ENCODE assay signal across 19 cellular contexts in the genomic region with DNA sequence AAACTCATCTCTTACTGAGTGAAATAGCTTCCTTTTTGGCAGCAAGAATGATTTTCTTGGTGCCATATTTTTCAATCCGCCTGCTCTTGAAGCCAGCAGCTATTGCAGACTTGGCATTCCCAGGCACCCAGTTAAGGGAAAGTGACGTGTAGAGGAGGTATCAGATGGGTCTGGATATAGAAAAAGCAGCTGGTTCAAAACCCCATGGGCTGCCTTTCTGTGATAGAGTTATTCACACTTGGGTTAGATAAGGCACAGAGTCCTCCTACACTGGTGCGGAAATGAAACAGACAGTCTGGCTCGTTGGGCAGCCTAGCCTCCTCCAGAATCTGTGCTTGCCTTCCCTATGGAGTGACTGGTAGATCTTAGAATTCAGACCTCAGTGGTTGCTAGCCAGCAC.
DNase-seq lines count a peak whose midpoint lies in the region; ATAC-seq and TF ChIP-seq lines count a peak whose summit lies in the region.
"Had no signal": no experiment of that assay in that cellular context is flagged by ENCODE, and none has a peak within 500 bp of the region (broad histone marks: within the 10 kb centered on the region; RNA-seq: fewer than 3 reads in every experiment).

No MANE protein-coding gene starts in this region.

- CTCF ChIA-PET in mammary epithelial cell (lab: Charles Lee; ENCODE audit: low non-redundant PET), result no interaction called here

- no peak overlapping the region for H4K8ac ChIP-seq in neuronal stem cell (ENCODE audit: low read depth, low read length)

- H2BK15ac ChIP-seq in neuronal stem cell (ENCODE audit: low read length), result no peak overlapping the region

- in situ Hi-C loops in mammary epithelial cell (cut with MboI; ENCODE audit: low sequenced_read_pairs in 2 of 2), result no loop called here

- no peak overlapping the region for H2AK5ac ChIP-seq in neuronal stem cell (ENCODE audit: low read depth, low read length)

- H3K79me2 ChIP-seq in mammary epithelial cell (ENCODE audit: insufficient read depth, low read length), result peaks cover 15% of the 10 kb centered on the region
- peaks cover 6% of the 10 kb centered on the region; the same call in 1 of the 2 replicates for H3K79me2 ChIP-seq in Karpas-422 (ENCODE audit: low read length)

- no peaks in the 10 kb centered on the region for H3K4me1 ChIP-seq in neuronal stem cell (ENCODE audit: control insufficient read depth in 2 of 2, insufficient read depth in 1 of 2, low read depth in 1 of 2, low read length in 2 of 2)
- no peaks in the 10 kb centered on the region for H3K4me1 ChIP-seq in mammary epithelial cell (ENCODE audit: insufficient read depth, low read length)
- H3K4me1 ChIP-seq in Karpas-422 (ENCODE audit: low read length), result peaks cover 10% of the 10 kb centered on the region
- H3K4me1 ChIP-seq: A549, BE2C, Peyer's patch, SJSA1 had no signal

- H4K20me1 ChIP-seq in mammary epithelial cell (ENCODE audit: insufficient read depth, low read length), result no peaks in the 10 kb centered on the region
- H4K20me1 ChIP-seq in Karpas-422 (ENCODE audit: insufficient read depth, low read depth, low read length), result no peaks in the 10 kb centered on the region

- H3K9ac ChIP-seq in neuronal stem cell (ENCODE audit: low read depth, low read length, poor library complexity) (peak overlapping the region; percentile 9), mammary epithelial cell (ENCODE audit: insufficient read depth, low read length) (no peak overlapping the region), Karpas-422 (ENCODE audit: low read length) (no peak overlapping the region)

- no peak overlapping the region for H3K4me3 Mint-ChIP-seq in effector memory CD8-positive, alpha-beta T cell

- peak overlapping the region; percentile 47 to 64 for H3K27ac Mint-ChIP-seq in effector memory CD8-positive, alpha-beta T cell

- H3K4me2 ChIP-seq in neuronal stem cell (ENCODE audit: insufficient read depth, low read length, poor library complexity, severe bottlenecking), result no peak overlapping the region
- no peak overlapping the region for H3K4me2 ChIP-seq in mammary epithelial cell (ENCODE audit: insufficient read depth, low read depth, low read length)
- H3K4me2 ChIP-seq in Karpas-422 (ENCODE audit: low read depth, low read length, poor library complexity, severe bottlenecking), result no peak overlapping the region
- H3K4me2 ChIP-seq: A549 had no signal

- ATAC-seq in effector memory CD8-positive, alpha-beta T cell (replicated peaks), result no peak
- no peak for ATAC-seq in GM21825 (IDR thresholded peaks at IDR 0.05; ENCODE audit: unreplicated experiment)
- ATAC-seq: A549, GM12878 had no signal

- dilution Hi-C loops in mammary epithelial cell (cut with HindIII; ENCODE audit: low sequenced_read_pairs), result no loop called here

- H3K79me1 ChIP-seq in neuronal stem cell (ENCODE audit: low read depth, low read length), result no peaks in the 10 kb centered on the region

- H3K36me3 Mint-ChIP-seq in effector memory CD8-positive, alpha-beta T cell (ENCODE audit: insufficient read depth), result peaks cover 72% of the 10 kb centered on the region

- TF ChIP-seq CTCF in mammary epithelial cell (conservative IDR thresholded peaks at IDR 0.05 in 1 of 2, IDR thresholded peaks at IDR 0.05 in 1 of 2; ENCODE audit: extremely low read depth in 1 of 2, insufficient read depth in 1 of 2, low read depth in 1 of 2, low read length in 2 of 2), result no peak

- WGBS in neuronal stem cell (ENCODE audit: extremely low coverage in 2 of 2, insufficient read length in 2 of 2, insufficient replicate concordance in 1 of 2), 2 donors, result no CpG with 5 or more reads among the region's 4 CpGs
- WGBS in mammary epithelial cell (ENCODE audit: low coverage, missing lambda C conversion rate), result 94% methylated on average over 4 of the region's 4 CpGs

- no peak overlapping the region for H3K23ac ChIP-seq in neuronal stem cell (ENCODE audit: low read depth, low read length, poor library complexity)

- H3K14ac ChIP-seq in neuronal stem cell (ENCODE audit: low read length), result no peak overlapping the region

- H2BK120ac ChIP-seq in neuronal stem cell (ENCODE audit: low read depth, low read length), result no peak overlapping the region

- peak; percentile 46 for DNase-seq in Ammon's horn (ENCODE audit: low spot score)
- peak; percentile 51 for DNase-seq in NCI-H446 treated with DMSO at 0.1 percent for 48 hours (lab: John Stamatoyannopoulos, UW)
- no peak for DNase-seq in effector memory CD8-positive, alpha-beta T cell
- DNase-seq in neuronal stem cell (ENCODE audit: low spot score), result no peak
- DNase-seq in mammary epithelial cell, result no peak
- DNase-seq in amniotic stem cell (lab: John Stamatoyannopoulos, UW), result no peak
- DNase-seq in Karpas-422, result no peak
- DNase-seq: BE2C, DMS79, MG63, NCI-H1417 treated with DMSO at 0.1 percent for 48 hours, NCI-H187, NCI-H2227 treated with DMSO at 0.1 percent for 48 hours, NCI-H82, Peyer's patch had no signal

- BruUV-seq in mammary epithelial cell (replicated peaks; lab: Mats Ljungman, UMichigan), result no TSS peak

- no peaks in the 10 kb centered on the region for H3K9me2 ChIP-seq in Karpas-422 (replicated peaks; ENCODE audit: insufficient read depth, low read length)

- H3K9me3 ChIP-seq in neuronal stem cell (replicated peaks in 1 of 2; ENCODE audit: control insufficient read depth in 2 of 2, insufficient read depth in 1 of 2, low read depth in 1 of 2, low read length in 2 of 2) (peaks cover 2 to 14% of the 10 kb centered on the region in 2 donors), mammary epithelial cell (replicated peaks; ENCODE audit: insufficient read depth, low read length) (no peaks in the 10 kb centered on the region), Karpas-422 (ENCODE audit: low read length) (no peaks in the 10 kb centered on the region)
- H3K9me3 ChIP-seq: A549, BE2C, MG63, Peyer's patch, SJSA1 had no signal

- no peak overlapping the region for H2BK5ac ChIP-seq in neuronal stem cell (ENCODE audit: low read length)

- H3K4ac ChIP-seq in neuronal stem cell (ENCODE audit: low read length), result no peak overlapping the region

- H4K91ac ChIP-seq in neuronal stem cell (ENCODE audit: low read depth, low read length, poor library complexity), result no peak overlapping the region

- H3K27ac ChIP-seq in neuronal stem cell (replicated peaks; ENCODE audit: low read length), result no peak overlapping the region
- no peak overlapping the region for H3K27ac ChIP-seq in mammary epithelial cell (ENCODE audit: insufficient read depth, low read depth, low read length)
- H3K27ac ChIP-seq in Karpas-422 (ENCODE audit: low read length), result no peak overlapping the region
- H3K27ac ChIP-seq: A549, Peyer's patch, SJSA1 had no signal

- no peaks in the 10 kb centered on the region for H3K27me3 Mint-ChIP-seq in effector memory CD8-positive, alpha-beta T cell

- H3K4me3 ChIP-seq in neuronal stem cell (ENCODE audit: low read length in 2 of 2) (no peak overlapping the region), mammary epithelial cell (replicated peaks in 1 of 3; ENCODE audit: insufficient read depth in 1 of 3, low read depth in 2 of 3, low read length in 3 of 3) (no peak overlapping the region), Karpas-422 (ENCODE audit: low read length) (no peak overlapping the region)
- H3K4me3 ChIP-seq: A549, GM12878, MG63, Peyer's patch, SJSA1 had no signal

- no peaks in the 10 kb centered on the region for H3K9me3 Mint-ChIP-seq in effector memory CD8-positive, alpha-beta T cell

- H2AFZ ChIP-seq in neuronal stem cell (ENCODE audit: low read length), result no peak overlapping the region
- no peak overlapping the region for H2AFZ ChIP-seq in mammary epithelial cell (ENCODE audit: low read depth, low read length)
- H2AFZ ChIP-seq in Karpas-422 (ENCODE audit: low read length), result no peak overlapping the region

- H3K18ac ChIP-seq in neuronal stem cell (ENCODE audit: low read length), result no peak overlapping the region

- H3K27me3 ChIP-seq in neuronal stem cell (ENCODE audit: control insufficient read depth in 3 of 3, insufficient read depth in 3 of 3, low read depth in 1 of 3, low read length in 3 of 3), result no peaks in the 10 kb centered on the region
- no peaks in the 10 kb centered on the region for H3K27me3 ChIP-seq in mammary epithelial cell (ENCODE audit: insufficient read depth, low read length)
- no peaks in the 10 kb centered on the region for H3K27me3 ChIP-seq in Karpas-422 (ENCODE audit: low read length)
- H3K27me3 ChIP-seq: BE2C, MG63, Peyer's patch, SJSA1 had no signal

- no peak overlapping the region for H2BK12ac ChIP-seq in neuronal stem cell (ENCODE audit: low read length)

- intact Hi-C loops in mammary epithelial cell (cut with micrococcal nuclease), result no loop called here

- H3K4me1 Mint-ChIP-seq in effector memory CD8-positive, alpha-beta T cell (ENCODE audit: low read depth in 2 of 2), result peaks cover 0 to 2% of the 10 kb centered on the region in 2 donors

- H3K36me3 ChIP-seq in neuronal stem cell (replicated peaks in 1 of 2; ENCODE audit: control insufficient read depth in 2 of 2, insufficient read depth in 2 of 2, low read length in 2 of 2) (peaks cover 18 to 92% of the 10 kb centered on the region in 2 donors), mammary epithelial cell (ENCODE audit: insufficient read depth, low read length) (peaks cover 24% of the 10 kb centered on the region), Karpas-422 (ENCODE audit: insufficient read depth, low read length) (peaks cover 58% of the 10 kb centered on the region)

Comparison
In these comparisons a context has a peak if more than half of its experiments do, and no peak if none do; other contexts are left out.
1. DNase-seq: peak in Ammon's horn (single experiment) and NCI-H446 treated with DMSO at 0.1 percent for 48 hours (single experiment); none in effector memory CD8-positive, alpha-beta T cell (0 of 3), neuronal stem cell (single experiment), mammary epithelial cell (single experiment), amniotic stem cell (single experiment) and Karpas-422 (single experiment).